Comparison of ENCODE assay signal across 2 cellular contexts in genomic region chr20:8918145-8918544, GRCh38.
TF ChIP-seq lines count a peak whose summit lies in the region.

No MANE protein-coding gene starts in this region.

TF ChIP-seq in A549, 52 proteins besides CTCF, POLR2A, EP300 and RAD21 (continued from another document):
- TF ChIP-seq, protein P1, sequence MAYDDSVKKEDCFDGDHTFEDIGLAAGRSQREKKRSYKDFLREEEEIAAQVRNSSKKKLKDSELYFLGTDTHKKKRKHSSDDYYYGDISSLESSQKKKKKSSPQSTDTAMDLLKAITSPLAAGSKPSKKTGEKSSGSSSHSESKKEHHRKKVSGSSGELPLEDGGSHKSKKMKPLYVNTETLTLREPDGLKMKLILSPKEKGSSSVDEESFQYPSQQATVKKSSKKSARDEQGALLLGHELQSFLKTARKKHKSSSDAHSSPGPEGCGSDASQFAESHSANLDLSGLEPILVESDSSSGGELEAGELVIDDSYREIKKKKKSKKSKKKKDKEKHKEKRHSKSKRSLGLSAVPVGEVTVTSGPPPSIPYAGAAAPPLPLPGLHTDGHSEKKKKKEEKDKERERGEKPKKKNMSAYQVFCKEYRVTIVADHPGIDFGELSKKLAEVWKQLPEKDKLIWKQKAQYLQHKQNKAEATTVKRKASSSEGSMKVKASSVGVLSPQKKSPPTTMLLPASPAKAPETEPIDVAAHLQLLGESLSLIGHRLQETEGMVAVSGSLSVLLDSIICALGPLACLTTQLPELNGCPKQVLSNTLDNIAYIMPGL (CRISPR knock-in tag; IDR thresholded peaks at IDR 0.05; ENCODE audit: borderline replicate concordance), result no peak
- TF ChIP-seq, protein P2, sequence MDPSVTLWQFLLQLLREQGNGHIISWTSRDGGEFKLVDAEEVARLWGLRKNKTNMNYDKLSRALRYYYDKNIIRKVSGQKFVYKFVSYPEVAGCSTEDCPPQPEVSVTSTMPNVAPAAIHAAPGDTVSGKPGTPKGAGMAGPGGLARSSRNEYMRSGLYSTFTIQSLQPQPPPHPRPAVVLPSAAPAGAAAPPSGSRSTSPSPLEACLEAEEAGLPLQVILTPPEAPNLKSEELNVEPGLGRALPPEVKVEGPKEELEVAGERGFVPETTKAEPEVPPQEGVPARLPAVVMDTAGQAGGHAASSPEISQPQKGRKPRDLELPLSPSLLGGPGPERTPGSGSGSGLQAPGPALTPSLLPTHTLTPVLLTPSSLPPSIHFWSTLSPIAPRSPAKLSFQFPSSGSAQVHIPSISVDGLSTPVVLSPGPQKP (IDR thresholded peaks at IDR 0.05; ENCODE audit: low read depth, low read length), result no peak
- TF ChIP-seq HOXB5 (CRISPR knock-in tag; IDR thresholded peaks at IDR 0.05), result no peak
- no peak for TF ChIP-seq ZC3H11A (IDR thresholded peaks at IDR 0.05)
- no peak for TF ChIP-seq GATA3 (IDR thresholded peaks at IDR 0.05; ENCODE audit: borderline replicate concordance)
- TF ChIP-seq FOXS1 (CRISPR knock-in tag; IDR thresholded peaks at IDR 0.05), result no peak
- TF ChIP-seq CBX8 (IDR thresholded peaks at IDR 0.05), result no peak
- no peak for TF ChIP-seq NFE2L2 (conservative IDR thresholded peaks at IDR 0.05; ENCODE audit: low read length)
- no peak for TF ChIP-seq FOSB (CRISPR knock-in tag; IDR thresholded peaks at IDR 0.05)
- TF ChIP-seq HDAC2 (IDR thresholded peaks at IDR 0.05), result no peak
- TF ChIP-seq ZFP36 (IDR thresholded peaks at IDR 0.05; ENCODE audit: borderline replicate concordance, partially characterized antibody), result no peak
- no peak for TF ChIP-seq PHF8 (IDR thresholded peaks at IDR 0.05; ENCODE audit: borderline replicate concordance, low read depth)
- TF ChIP-seq NPAS2 (CRISPR knock-in tag; IDR thresholded peaks at IDR 0.05; ENCODE audit: borderline replicate concordance), result no peak

TF ChIP-seq in WTC11, 78 proteins besides CTCF, POLR2A, EP300 and RAD21 (continued from another document):
- no peak for TF ChIP-seq AR (CRISPR knock-in tag; IDR thresholded peaks at IDR 0.05)
- TF ChIP-seq NFYB (CRISPR knock-in tag; conservative IDR thresholded peaks at IDR 0.05; ENCODE audit: low read depth), result no peak
- TF ChIP-seq MYBL2 (CRISPR knock-in tag; IDR thresholded peaks at IDR 0.05), result no peak
- TF ChIP-seq ZNF263 (CRISPR knock-in tag; IDR thresholded peaks at IDR 0.05; ENCODE audit: low read depth), result no peak
- TF ChIP-seq TCF7 (CRISPR knock-in tag; IDR thresholded peaks at IDR 0.05; ENCODE audit: low read depth), result no peak
- TF ChIP-seq, protein P3, sequence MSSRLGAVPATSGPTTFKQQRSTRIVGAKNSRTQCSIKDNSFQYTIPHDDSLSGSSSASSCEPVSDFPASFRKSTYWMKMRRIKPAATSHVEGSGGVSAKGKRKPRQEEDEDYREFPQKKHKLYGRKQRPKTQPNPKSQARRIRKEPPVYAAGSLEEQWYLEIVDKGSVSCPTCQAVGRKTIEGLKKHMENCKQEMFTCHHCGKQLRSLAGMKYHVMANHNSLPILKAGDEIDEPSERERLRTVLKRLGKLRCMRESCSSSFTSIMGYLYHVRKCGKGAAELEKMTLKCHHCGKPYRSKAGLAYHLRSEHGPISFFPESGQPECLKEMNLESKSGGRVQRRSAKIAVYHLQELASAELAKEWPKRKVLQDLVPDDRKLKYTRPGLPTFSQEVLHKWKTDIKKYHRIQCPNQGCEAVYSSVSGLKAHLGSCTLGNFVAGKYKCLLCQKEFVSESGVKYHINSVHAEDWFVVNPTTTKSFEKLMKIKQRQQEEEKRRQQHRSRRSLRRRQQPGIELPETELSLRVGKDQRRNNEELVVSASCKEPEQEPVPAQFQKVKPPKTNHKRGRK (CRISPR knock-in tag; IDR thresholded peaks at IDR 0.05; ENCODE audit: borderline replicate concordance), result no peak
- no peak for TF ChIP-seq SMAD4 (CRISPR knock-in tag; IDR thresholded peaks at IDR 0.05)
- TF ChIP-seq, protein P4, sequence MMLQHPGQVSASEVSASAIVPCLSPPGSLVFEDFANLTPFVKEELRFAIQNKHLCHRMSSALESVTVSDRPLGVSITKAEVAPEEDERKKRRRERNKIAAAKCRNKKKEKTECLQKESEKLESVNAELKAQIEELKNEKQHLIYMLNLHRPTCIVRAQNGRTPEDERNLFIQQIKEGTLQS (CRISPR knock-in tag; conservative IDR thresholded peaks at IDR 0.05), result no peak
- TF ChIP-seq, protein P5, sequence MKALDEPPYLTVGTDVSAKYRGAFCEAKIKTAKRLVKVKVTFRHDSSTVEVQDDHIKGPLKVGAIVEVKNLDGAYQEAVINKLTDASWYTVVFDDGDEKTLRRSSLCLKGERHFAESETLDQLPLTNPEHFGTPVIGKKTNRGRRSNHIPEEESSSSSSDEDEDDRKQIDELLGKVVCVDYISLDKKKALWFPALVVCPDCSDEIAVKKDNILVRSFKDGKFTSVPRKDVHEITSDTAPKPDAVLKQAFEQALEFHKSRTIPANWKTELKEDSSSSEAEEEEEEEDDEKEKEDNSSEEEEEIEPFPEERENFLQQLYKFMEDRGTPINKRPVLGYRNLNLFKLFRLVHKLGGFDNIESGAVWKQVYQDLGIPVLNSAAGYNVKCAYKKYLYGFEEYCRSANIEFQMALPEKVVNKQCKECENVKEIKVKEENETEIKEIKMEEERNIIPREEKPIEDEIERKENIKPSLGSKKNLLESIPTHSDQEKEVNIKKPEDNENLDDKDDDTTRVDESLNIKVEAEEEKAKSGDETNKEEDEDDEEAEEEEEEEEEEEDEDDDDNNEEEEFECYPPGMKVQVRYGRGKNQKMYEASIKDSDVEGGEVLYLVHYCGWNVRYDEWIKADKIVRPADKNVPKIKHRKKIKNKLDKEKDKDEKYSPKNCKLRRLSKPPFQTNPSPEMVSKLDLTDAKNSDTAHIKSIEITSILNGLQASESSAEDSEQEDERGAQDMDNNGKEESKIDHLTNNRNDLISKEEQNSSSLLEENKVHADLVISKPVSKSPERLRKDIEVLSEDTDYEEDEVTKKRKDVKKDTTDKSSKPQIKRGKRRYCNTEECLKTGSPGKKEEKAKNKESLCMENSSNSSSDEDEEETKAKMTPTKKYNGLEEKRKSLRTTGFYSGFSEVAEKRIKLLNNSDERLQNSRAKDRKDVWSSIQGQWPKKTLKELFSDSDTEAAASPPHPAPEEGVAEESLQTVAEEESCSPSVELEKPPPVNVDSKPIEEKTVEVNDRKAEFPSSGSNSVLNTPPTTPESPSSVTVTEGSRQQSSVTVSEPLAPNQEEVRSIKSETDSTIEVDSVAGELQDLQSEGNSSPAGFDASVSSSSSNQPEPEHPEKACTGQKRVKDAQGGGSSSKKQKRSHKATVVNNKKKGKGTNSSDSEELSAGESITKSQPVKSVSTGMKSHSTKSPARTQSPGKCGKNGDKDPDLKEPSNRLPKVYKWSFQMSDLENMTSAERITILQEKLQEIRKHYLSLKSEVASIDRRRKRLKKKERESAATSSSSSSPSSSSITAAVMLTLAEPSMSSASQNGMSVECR (CRISPR knock-in tag; IDR thresholded peaks at IDR 0.05; ENCODE audit: borderline replicate concordance), result no peak
- no peak for TF ChIP-seq FOXP1 (CRISPR knock-in tag; IDR thresholded peaks at IDR 0.05; ENCODE audit: borderline replicate concordance)
- no peak for TF ChIP-seq SOX15 (CRISPR knock-in tag; IDR thresholded peaks at IDR 0.05)
- TF ChIP-seq MLX (CRISPR knock-in tag; IDR thresholded peaks at IDR 0.05), result no peak
- TF ChIP-seq, protein P6, sequence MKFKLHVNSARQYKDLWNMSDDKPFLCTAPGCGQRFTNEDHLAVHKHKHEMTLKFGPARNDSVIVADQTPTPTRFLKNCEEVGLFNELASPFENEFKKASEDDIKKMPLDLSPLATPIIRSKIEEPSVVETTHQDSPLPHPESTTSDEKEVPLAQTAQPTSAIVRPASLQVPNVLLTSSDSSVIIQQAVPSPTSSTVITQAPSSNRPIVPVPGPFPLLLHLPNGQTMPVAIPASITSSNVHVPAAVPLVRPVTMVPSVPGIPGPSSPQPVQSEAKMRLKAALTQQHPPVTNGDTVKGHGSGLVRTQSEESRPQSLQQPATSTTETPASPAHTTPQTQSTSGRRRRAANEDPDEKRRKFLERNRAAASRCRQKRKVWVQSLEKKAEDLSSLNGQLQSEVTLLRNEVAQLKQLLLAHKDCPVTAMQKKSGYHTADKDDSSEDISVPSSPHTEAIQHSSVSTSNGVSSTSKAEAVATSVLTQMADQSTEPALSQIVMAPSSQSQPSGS (CRISPR knock-in tag; IDR thresholded peaks at IDR 0.05; ENCODE audit: borderline replicate concordance, low read depth), result no peak
- no peak for TF ChIP-seq HMGA2 (CRISPR knock-in tag; IDR thresholded peaks at IDR 0.05)
- TF ChIP-seq, protein P7, sequence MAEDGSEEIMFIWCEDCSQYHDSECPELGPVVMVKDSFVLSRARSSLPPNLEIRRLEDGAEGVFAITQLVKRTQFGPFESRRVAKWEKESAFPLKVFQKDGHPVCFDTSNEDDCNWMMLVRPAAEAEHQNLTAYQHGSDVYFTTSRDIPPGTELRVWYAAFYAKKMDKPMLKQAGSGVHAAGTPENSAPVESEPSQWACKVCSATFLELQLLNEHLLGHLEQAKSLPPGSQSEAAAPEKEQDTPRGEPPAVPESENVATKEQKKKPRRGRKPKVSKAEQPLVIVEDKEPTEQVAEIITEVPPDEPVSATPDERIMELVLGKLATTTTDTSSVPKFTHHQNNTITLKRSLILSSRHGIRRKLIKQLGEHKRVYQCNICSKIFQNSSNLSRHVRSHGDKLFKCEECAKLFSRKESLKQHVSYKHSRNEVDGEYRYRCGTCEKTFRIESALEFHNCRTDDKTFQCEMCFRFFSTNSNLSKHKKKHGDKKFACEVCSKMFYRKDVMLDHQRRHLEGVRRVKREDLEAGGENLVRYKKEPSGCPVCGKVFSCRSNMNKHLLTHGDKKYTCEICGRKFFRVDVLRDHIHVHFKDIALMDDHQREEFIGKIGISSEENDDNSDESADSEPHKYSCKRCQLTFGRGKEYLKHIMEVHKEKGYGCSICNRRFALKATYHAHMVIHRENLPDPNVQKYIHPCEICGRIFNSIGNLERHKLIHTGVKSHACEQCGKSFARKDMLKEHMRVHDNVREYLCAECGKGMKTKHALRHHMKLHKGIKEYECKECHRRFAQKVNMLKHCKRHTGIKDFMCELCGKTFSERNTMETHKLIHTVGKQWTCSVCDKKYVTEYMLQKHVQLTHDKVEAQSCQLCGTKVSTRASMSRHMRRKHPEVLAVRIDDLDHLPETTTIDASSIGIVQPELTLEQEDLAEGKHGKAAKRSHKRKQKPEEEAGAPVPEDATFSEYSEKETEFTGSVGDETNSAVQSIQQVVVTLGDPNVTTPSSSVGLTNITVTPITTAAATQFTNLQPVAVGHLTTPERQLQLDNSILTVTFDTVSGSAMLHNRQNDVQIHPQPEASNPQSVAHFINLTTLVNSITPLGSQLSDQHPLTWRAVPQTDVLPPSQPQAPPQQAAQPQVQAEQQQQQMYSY (CRISPR knock-in tag; IDR thresholded peaks at IDR 0.05), result no peak
